1 cellular context compared by ENCODE assay signal in genomic region chr7:39623312-39624201, GRCh38.
A peak's percentile ranks its signal among the peaks of the same experiment; 100 is the strongest.
TF ChIP-seq lines count a peak whose summit lies in the region.

TSS of gene RALA (plus strand) at chr7:39623572. CDS start at chr7:39686668, 63,096 bp downstream.

TF ChIP-seq in WTC11, 78 proteins besides CTCF, POLR2A, EP300 and RAD21 (continued from another document):
- no peak for TF ChIP-seq USF2 (CRISPR knock-in tag; IDR thresholded peaks at IDR 0.05)
- no peak for TF ChIP-seq FOXJ3 (CRISPR knock-in tag; IDR thresholded peaks at IDR 0.05; ENCODE audit: borderline replicate concordance)
- TF ChIP-seq NFE2L1 (CRISPR knock-in tag; IDR thresholded peaks at IDR 0.05) = no peak
- TF ChIP-seq RELA (CRISPR knock-in tag; IDR thresholded peaks at IDR 0.05; ENCODE audit: borderline replicate concordance) = no peak
- TF ChIP-seq, protein P1, sequence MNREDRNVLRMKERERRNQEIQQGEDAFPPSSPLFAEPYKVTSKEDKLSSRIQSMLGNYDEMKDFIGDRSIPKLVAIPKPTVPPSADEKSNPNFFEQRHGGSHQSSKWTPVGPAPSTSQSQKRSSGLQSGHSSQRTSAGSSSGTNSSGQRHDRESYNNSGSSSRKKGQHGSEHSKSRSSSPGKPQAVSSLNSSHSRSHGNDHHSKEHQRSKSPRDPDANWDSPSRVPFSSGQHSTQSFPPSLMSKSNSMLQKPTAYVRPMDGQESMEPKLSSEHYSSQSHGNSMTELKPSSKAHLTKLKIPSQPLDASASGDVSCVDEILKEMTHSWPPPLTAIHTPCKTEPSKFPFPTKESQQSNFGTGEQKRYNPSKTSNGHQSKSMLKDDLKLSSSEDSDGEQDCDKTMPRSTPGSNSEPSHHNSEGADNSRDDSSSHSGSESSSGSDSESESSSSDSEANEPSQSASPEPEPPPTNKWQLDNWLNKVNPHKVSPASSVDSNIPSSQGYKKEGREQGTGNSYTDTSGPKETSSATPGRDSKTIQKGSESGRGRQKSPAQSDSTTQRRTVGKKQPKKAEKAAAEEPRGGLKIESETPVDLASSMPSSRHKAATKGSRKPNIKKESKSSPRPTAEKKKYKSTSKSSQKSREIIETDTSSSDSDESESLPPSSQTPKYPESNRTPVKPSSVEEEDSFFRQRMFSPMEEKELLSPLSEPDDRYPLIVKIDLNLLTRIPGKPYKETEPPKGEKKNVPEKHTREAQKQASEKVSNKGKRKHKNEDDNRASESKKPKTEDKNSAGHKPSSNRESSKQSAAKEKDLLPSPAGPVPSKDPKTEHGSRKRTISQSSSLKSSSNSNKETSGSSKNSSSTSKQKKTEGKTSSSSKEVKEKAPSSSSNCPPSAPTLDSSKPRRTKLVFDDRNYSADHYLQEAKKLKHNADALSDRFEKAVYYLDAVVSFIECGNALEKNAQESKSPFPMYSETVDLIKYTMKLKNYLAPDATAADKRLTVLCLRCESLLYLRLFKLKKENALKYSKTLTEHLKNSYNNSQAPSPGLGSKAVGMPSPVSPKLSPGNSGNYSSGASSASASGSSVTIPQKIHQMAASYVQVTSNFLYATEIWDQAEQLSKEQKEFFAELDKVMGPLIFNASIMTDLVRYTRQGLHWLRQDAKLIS (CRISPR knock-in tag; IDR thresholded peaks at IDR 0.05; ENCODE audit: borderline replicate concordance) = no peak
- TF ChIP-seq ZNF671 (CRISPR knock-in tag; IDR thresholded peaks at IDR 0.05) = no peak
- no peak for TF ChIP-seq ZBTB21 (CRISPR knock-in tag; IDR thresholded peaks at IDR 0.05; ENCODE audit: borderline replicate concordance)
- TF ChIP-seq CREM (CRISPR knock-in tag; IDR thresholded peaks at IDR 0.05) = no peak; the same call in 1 of the 2 replicates
- TF ChIP-seq NR3C1 (CRISPR knock-in tag; conservative IDR thresholded peaks at IDR 0.05; ENCODE audit: low read depth) = no peak
- no peak; the same call in 1 of the 2 replicates for TF ChIP-seq ARID4B (CRISPR knock-in tag; IDR thresholded peaks at IDR 0.05; ENCODE audit: borderline replicate concordance)
- no peak for TF ChIP-seq RORB (CRISPR knock-in tag; IDR thresholded peaks at IDR 0.05)
- no peak for TF ChIP-seq GTF2I (CRISPR knock-in tag; conservative IDR thresholded peaks at IDR 0.05)
- TF ChIP-seq, protein P2, sequence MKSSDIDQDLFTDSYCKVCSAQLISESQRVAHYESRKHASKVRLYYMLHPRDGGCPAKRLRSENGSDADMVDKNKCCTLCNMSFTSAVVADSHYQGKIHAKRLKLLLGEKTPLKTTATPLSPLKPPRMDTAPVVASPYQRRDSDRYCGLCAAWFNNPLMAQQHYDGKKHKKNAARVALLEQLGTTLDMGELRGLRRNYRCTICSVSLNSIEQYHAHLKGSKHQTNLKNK (CRISPR knock-in tag; IDR thresholded peaks at IDR 0.05) = no peak
- no peak for TF ChIP-seq NFATC4 (CRISPR knock-in tag; IDR thresholded peaks at IDR 0.05)
- TF ChIP-seq HMGXB4 (CRISPR knock-in tag; IDR thresholded peaks at IDR 0.05) = peak; percentile 23; the same call in 1 of the 2 replicates
- no peak for TF ChIP-seq ZNF396 (CRISPR knock-in tag; IDR thresholded peaks at IDR 0.05; ENCODE audit: borderline replicate concordance)
- TF ChIP-seq PRRX2 (CRISPR knock-in tag; IDR thresholded peaks at IDR 0.05) = no peak
- TF ChIP-seq ZNF219 (CRISPR knock-in tag; IDR thresholded peaks at IDR 0.05; ENCODE audit: borderline replicate concordance) = no peak
- TF ChIP-seq, protein P3, sequence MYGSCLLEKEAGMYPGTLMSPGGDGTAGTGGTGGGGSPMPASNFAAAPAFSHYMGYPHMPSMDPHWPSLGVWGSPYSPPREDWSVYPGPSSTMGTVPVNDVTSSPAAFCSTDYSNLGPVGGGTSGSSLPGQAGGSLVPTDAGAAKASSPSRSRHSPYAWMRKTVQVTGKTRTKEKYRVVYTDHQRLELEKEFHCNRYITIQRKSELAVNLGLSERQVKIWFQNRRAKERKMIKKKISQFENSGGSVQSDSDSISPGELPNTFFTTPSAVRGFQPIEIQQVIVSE (CRISPR knock-in tag; IDR thresholded peaks at IDR 0.05; ENCODE audit: borderline replicate concordance) = no peak
- no peak for TF ChIP-seq TEAD4 (CRISPR knock-in tag; IDR thresholded peaks at IDR 0.05)
- no peak for TF ChIP-seq JAZF1 (CRISPR knock-in tag; IDR thresholded peaks at IDR 0.05)
